ENCODE assay signal across 8 cellular contexts in the genomic region with DNA sequence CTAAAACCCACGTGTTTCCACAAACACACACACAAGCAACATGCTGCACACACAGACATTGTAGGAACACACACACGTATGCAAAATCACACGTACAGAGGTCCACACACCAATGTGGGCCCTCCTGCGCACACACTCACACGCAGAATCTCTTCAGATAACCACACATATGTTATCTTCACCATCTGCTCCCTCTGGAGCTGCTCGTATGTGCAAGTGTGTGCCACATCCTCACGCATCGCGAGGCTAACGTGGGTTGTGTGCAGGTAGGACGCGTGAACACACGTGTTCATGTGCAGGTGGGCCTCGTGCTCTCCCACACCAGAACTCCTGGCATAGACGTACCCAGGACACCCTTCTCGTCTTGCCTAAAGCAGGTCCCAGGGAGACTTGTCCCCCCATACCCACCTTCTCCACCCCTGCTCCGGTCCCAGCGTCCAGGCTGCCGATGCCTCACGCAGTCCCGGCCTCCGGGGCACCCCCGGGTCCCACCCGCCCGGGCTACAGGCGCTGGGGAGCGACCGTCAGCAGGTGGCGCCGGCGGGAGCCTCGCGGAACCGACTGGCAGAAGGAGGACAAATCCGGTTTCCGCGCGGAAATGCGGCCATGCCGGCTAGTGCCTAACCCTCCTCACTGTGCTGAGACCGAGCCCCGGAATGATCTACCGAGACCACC. TPM values are rescaled to one million over a fixed set of nuclear protein-coding genes. Genes with fewer than 3 reads are reported as not detected.
DNase-seq lines count a peak whose midpoint lies in the region; ATAC-seq, FAIRE-seq and TF ChIP-seq lines count a peak whose summit lies in the region.

No MANE protein-coding gene starts in this region.

- H3K36me3 ChIP-seq in H1 (ENCODE audit: control insufficient read depth in 2 of 4, insufficient read depth in 4 of 4, low read length in 3 of 4) (no peaks in the 10 kb centered on the region), sigmoid colon (no peaks in the 10 kb centered on the region)

- FAIRE-seq in H1 (lab: Jason Lieb, UNC): no peak

- H2AFZ ChIP-seq in H1 (ENCODE audit: low read length): peak overlapping the region; percentile 82

- 82% methylated on average over 18 of the region's 43 CpGs; no CpG with 5 or more reads in 1 of the 2 experiments for WGBS in H1 (ENCODE audit: extremely low coverage in 1 of 2, insufficient coverage in 1 of 2, insufficient read length in 1 of 2, insufficient replicate concordance in 2 of 2, low coverage in 1 of 2, low lambda C conversion rate in 2 of 2, missing lambda C conversion rate in 1 of 2), 2 experiments
- 34 to 36% methylated on average over 43 of the region's 43 CpGs for WGBS in sigmoid colon, 2 donors

- no peaks in the 10 kb centered on the region for H3K9me3 ChIP-seq in H1 (ENCODE audit: insufficient read depth in 2 of 2, low read depth in 1 of 2, low read length in 1 of 2)
- H3K9me3 ChIP-seq in sigmoid colon: no peaks in the 10 kb centered on the region

- no peak overlapping the region for H3K4ac ChIP-seq in H1 (replicated peaks; ENCODE audit: insufficient read length, low read depth, low read length)

- peak overlapping the region; percentile 8 to 36; a peak in 3 of 4 replicates for H3K4me2 ChIP-seq in H1 (ENCODE audit: insufficient read depth in 1 of 2, low read depth in 2 of 2, low read length in 2 of 2)

- H3K27ac Mint-ChIP-seq in activated CD4-positive, alpha-beta memory T cell treated with anti-CD3 and anti-CD28 coated beads, Interleukin-2, amount 10 ng/mL, durations not matched to agents 7 days and 5 days: peak overlapping the region; percentile 50
- H3K27ac Mint-ChIP-seq in CD14-positive monocyte: no peak overlapping the region

- POLR2A ChIA-PET in activated CD4-positive, alpha-beta memory T cell treated with anti-CD3 and anti-CD28 coated beads, Interleukin-2, amount 10 ng/mL, durations not matched to agents 7 days and 5 days (lab: Charles Lee): no interaction called here
- POLR2A ChIA-PET in H1 (lab: Charles Lee; ENCODE audit: partially characterized antibody): no interaction called here

- peak; percentile 58 to 71 (median 66) for TF ChIP-seq CTCF in H1 (IDR thresholded peaks at IDR 0.05; ENCODE audit: control extremely low read depth in 1 of 3, insufficient read depth in 1 of 3, low read depth in 1 of 3, low read length in 3 of 3)
- peak; percentile 17 to 58 (median 35) for TF ChIP-seq CTCF in sigmoid colon (IDR thresholded peaks at IDR 0.05)
- no peak for TF ChIP-seq CTCF in CD14-positive monocyte (IDR thresholded peaks at IDR 0.05)

- no peaks in the 10 kb centered on the region for H3K23me2 ChIP-seq in H1 (ENCODE audit: low read depth, low read length)

- peak overlapping the region; percentile 79 for H3K4me3 Mint-ChIP-seq in activated CD4-positive, alpha-beta memory T cell treated with anti-CD3 and anti-CD28 coated beads, Interleukin-2, amount 10 ng/mL, durations not matched to agents 7 days and 5 days
- H3K4me3 Mint-ChIP-seq in CD14-positive monocyte: no peak overlapping the region

- no peak overlapping the region for H3K23ac ChIP-seq in H1 (ENCODE audit: insufficient read length)

- H3K4me3 ChIP-seq in H1 (ENCODE audit: extremely low read depth in 1 of 4, insufficient read depth in 2 of 4, low read depth in 3 of 4, low read length in 4 of 4) (no peak overlapping the region), sigmoid colon (peak overlapping the region in 2 of 4 donors; percentile 9 to 20)

- peaks cover 0 to 9% (median 3%) of the 10 kb centered on the region in 4 experiments; a peak in 5 of 7 replicates for H3K27me3 ChIP-seq in H1 (replicated peaks in 1 of 4; ENCODE audit: control insufficient read depth in 3 of 4, extremely low read depth in 1 of 4, insufficient read depth in 3 of 4, low read length in 3 of 4)
- H3K27me3 ChIP-seq in sigmoid colon: no peaks in the 10 kb centered on the region

- H3K27me3 Mint-ChIP-seq in activated CD4-positive, alpha-beta memory T cell treated with anti-CD3 and anti-CD28 coated beads, Interleukin-2, amount 10 ng/mL, durations not matched to agents 7 days and 5 days: peaks cover 40% of the 10 kb centered on the region
- H3K27me3 Mint-ChIP-seq in CD14-positive monocyte (ENCODE audit: low read depth in 3 of 3): peaks cover 13 to 27% (median 19%) of the 10 kb centered on the region in 3 donors

- no peak overlapping the region for H4K5ac ChIP-seq in H1 (ENCODE audit: insufficient read length, low read depth, low read length)

- peaks cover 0 to 3% of the 10 kb centered on the region in 2 experiments for H4K20me1 ChIP-seq in H1 (replicated peaks in 1 of 2; ENCODE audit: control insufficient read depth in 1 of 2, insufficient read depth in 2 of 2, low read length in 2 of 2)

- H2AK5ac ChIP-seq in H1 (ENCODE audit: low read depth, low read length): peak overlapping the region; percentile 57; the same call in 1 of the 2 replicates

- H3K14ac ChIP-seq in H1 (ENCODE audit: insufficient read length): no peak overlapping the region

- H4K8ac ChIP-seq in H1 (ENCODE audit: extremely low read depth, insufficient read depth, low read length): no peak overlapping the region; the same call in none of the 2 replicates

- H3K9me3 Mint-ChIP-seq in activated CD4-positive, alpha-beta memory T cell treated with anti-CD3 and anti-CD28 coated beads, Interleukin-2, amount 10 ng/mL, durations not matched to agents 7 days and 5 days: no peaks in the 10 kb centered on the region
- H3K9me3 Mint-ChIP-seq in CD14-positive monocyte: peaks cover 0 to 4% (median 0%) of the 10 kb centered on the region in 7 donors

- peak; percentile 35 to 65 for TF ChIP-seq RAD21 in H1 (IDR thresholded peaks at IDR 0.05 in 1 of 2, conservative IDR thresholded peaks at IDR 0.05 in 1 of 2; ENCODE audit: low read depth in 2 of 2, low read length in 2 of 2)

- CTCF ChIA-PET in activated CD4-positive, alpha-beta memory T cell treated with anti-CD3 and anti-CD28 coated beads, Interleukin-2, amount 10 ng/mL, durations not matched to agents 7 days and 5 days (lab: Charles Lee): no interaction called here
- CTCF ChIA-PET in H1 (lab: Charles Lee; ENCODE audit: partially characterized antibody): interaction anchor here (0.7 to 3.2 kb wide), 8 partner anchors 9 to 675 kb away, joined by 3 to 11 read pairs (median 4); no protein-coding TSS in a partner anchor

- H3K4me1 ChIP-seq in H1 (replicated peaks in 1 of 4; ENCODE audit: control insufficient read depth in 3 of 4, insufficient read depth in 4 of 4, low read length in 3 of 4) (peaks cover 0 to 4% (median 0%) of the 10 kb centered on the region in 4 experiments; a peak in 2 of 7 replicates), sigmoid colon (peaks cover 0 to 35% (median 31%) of the 10 kb centered on the region in 4 donors)

- no peak overlapping the region for H4K91ac ChIP-seq in H1 (replicated peaks; ENCODE audit: insufficient read length, low read length)

- no peak overlapping the region for H2BK20ac ChIP-seq in H1 (ENCODE audit: low read length)

- no peak overlapping the region for H3K18ac ChIP-seq in H1 (ENCODE audit: extremely low read depth, low read length)

- peaks cover 15% of the 10 kb centered on the region for H3K4me1 Mint-ChIP-seq in activated CD4-positive, alpha-beta memory T cell treated with anti-CD3 and anti-CD28 coated beads, Interleukin-2, amount 10 ng/mL, durations not matched to agents 7 days and 5 days
- H3K4me1 Mint-ChIP-seq in CD14-positive monocyte: peaks cover 2% of the 10 kb centered on the region

- no peak overlapping the region; the same call in 1 of the 2 replicates for H2BK5ac ChIP-seq in H1 (ENCODE audit: low read depth, low read length)

- no peaks in the 10 kb centered on the region for H3K79me2 ChIP-seq in H1 (ENCODE audit: control insufficient read depth in 1 of 2, insufficient read depth in 2 of 2, low read length in 2 of 2)

- no peak overlapping the region for H3K56ac ChIP-seq in H1 (replicated peaks; ENCODE audit: insufficient read length, low read depth, low read length)

- H3K27ac ChIP-seq in H1 (ENCODE audit: low read depth, low read length) (no peak overlapping the region), sigmoid colon (peak overlapping the region; percentile 36 to 78 (median 67))

- TF ChIP-seq POLR2A in H1 (IDR thresholded peaks at IDR 0.05; ENCODE audit: control extremely low read depth in 1 of 2, low read depth in 2 of 2, low read length in 2 of 2) (no peak), sigmoid colon (IDR thresholded peaks at IDR 0.05) (no peak)

- no peak for TF ChIP-seq EP300 in H1 (IDR thresholded peaks at IDR 0.05; ENCODE audit: borderline replicate concordance in 1 of 2, low read depth in 2 of 2, low read length in 2 of 2)
- TF ChIP-seq EP300 in sigmoid colon (IDR thresholded peaks at IDR 0.05): no peak

- no peak overlapping the region for H2BK120ac ChIP-seq in H1 (replicated peaks; ENCODE audit: low read depth, low read length)

- peak; percentile 74 for DNase-seq in activated CD4-positive, alpha-beta memory T cell treated with anti-CD3 and anti-CD28 coated beads, Interleukin-2, amount 10 ng/mL, durations not matched to agents 7 days and 5 days
- DNase-seq in H1 (ENCODE audit: low read depth in 1 of 2, low spot score in 2 of 2) (peak in 1 of 2 experiments; percentile 91), sigmoid colon (peak; percentile 73), NCI-H1417 (lab: John Stamatoyannopoulos, UW) (no peak), CD14-positive monocyte (ENCODE audit: low spot score) (no peak), EL (no peak)

- H3K9ac ChIP-seq in H1 (replicated peaks in 1 of 4; ENCODE audit: extremely low read depth in 1 of 4, low read depth in 3 of 4, low read length in 3 of 4): no peak overlapping the region

- peak overlapping the region; percentile 86; the same call in 1 of the 2 replicates for H2BK12ac ChIP-seq in H1 (ENCODE audit: low read depth, low read length)

- no peaks in the 10 kb centered on the region for H3K79me1 ChIP-seq in H1 (ENCODE audit: low read depth, low read length)

- ATAC-seq in GM18502 (IDR thresholded peaks at IDR 0.05; ENCODE audit: poor library complexity, unreplicated experiment) (peak; percentile 73), GM19328 (IDR thresholded peaks at IDR 0.05; ENCODE audit: unreplicated experiment) (no peak)

- intact Hi-C loops in sigmoid colon (cut with DNase I): loop anchor here (5.0 kb wide), 1 partner anchor 175 kb away; no protein-coding TSS in a partner anchor
- intact Hi-C loops in CD14-positive monocyte (cut with micrococcal nuclease): no loop called here

- H3K36me3 Mint-ChIP-seq in activated CD4-positive, alpha-beta memory T cell treated with anti-CD3 and anti-CD28 coated beads, Interleukin-2, amount 10 ng/mL, durations not matched to agents 7 days and 5 days (ENCODE audit: low read depth): no peaks in the 10 kb centered on the region
- no peaks in the 10 kb centered on the region for H3K36me3 Mint-ChIP-seq in CD14-positive monocyte

- peak overlapping the region; percentile 8; the same call in 1 of the 2 replicates for H2BK15ac ChIP-seq in H1 (ENCODE audit: low read length)

RNA-seq across cellular contexts. Expression of a gene that starts 10.3 kb away (rescaled TPM):
- total RNA-seq in activated CD4-positive, alpha-beta memory T cell treated with anti-CD3 and anti-CD28 coated beads, Interleukin-2, amount 10 ng/mL, durations not matched to agents 7 days and 5 days: 10 to 100 TPM; 66.2 to 70.8 TPM
- total RNA-seq in H1 (2021; fragmentation: NEBNext Ultra II Directional; extraction: Animal tissue kit (Norgen Biotek cat#: 25700)): 42.3 and 49.2 TPM in 2 replicates
- polyA plus RNA-seq in H1 (2011; rRNA removed): 16.5 and 23.6 TPM in 2 replicates
- 15.7 TPM for polyA plus RNA-seq in H1 (2011; cell fraction: cytosol; rRNA removed)
- 61.7 TPM for polyA plus RNA-seq in H1 (2011; cell fraction: nucleus; rRNA removed)
- polyA plus RNA-seq in H1 (2012, experiment 1 of 2): 13.6 to 23.1 TPM (median 21.3 TPM) in 4 replicates
- 8.1 TPM for polyA plus RNA-seq in H1 (2012, experiment 2 of 2)
- 15.1 TPM for polyA plus RNA-seq in H1 (2013, experiment 1 of 2)
- polyA plus RNA-seq in H1 (2013, experiment 2 of 2): 14.1 TPM
- polyA minus RNA-seq in H1 (2011; rRNA and poly(A)+ RNA removed): 73.6 and 79.6 TPM in 2 replicates
- 29.4 TPM for polyA minus RNA-seq in H1 (2011; cell fraction: cytosol; rRNA and poly(A)+ RNA removed)
- polyA minus RNA-seq in H1 (2011; cell fraction: nucleus; rRNA and poly(A)+ RNA removed): 44.5 TPM
- total RNA-seq in sigmoid colon: 10 to 100 TPM; 12.5 to 53.7 (median 19.0) TPM
- polyA plus RNA-seq in sigmoid colon: 1 to 10 TPM in 1 of 3 donors, under 1 TPM in 1, not detected in 1; under 0.01 to 4.4 TPM
- polyA plus RNA-seq in CD14-positive monocyte: not detected

Comparison
In these comparisons a context has a peak if more than half of its experiments do, and no peak if none do; other contexts are left out.
1. DNase-seq: peak in activated CD4-positive, alpha-beta memory T cell treated with anti-CD3 and anti-CD28 coated beads, Interleukin-2, amount 10 ng/mL, durations not matched to agents 7 days and 5 days (single experiment) and sigmoid colon (single experiment); none in NCI-H1417 (0 of 3), CD14-positive monocyte (single experiment) and EL (single experiment).